ENCODE assay signal across 19 cellular contexts in genomic region chrY:17259497-17259896, GRCh38.
DNase-seq lines count a peak whose midpoint lies in the region; ATAC-seq and TF ChIP-seq lines count a peak whose summit lies in the region.
"Had no signal": no experiment of that assay in that cellular context is flagged by ENCODE, and none has a peak within 500 bp of the region (broad histone marks: within the 10 kb centered on the region; RNA-seq: fewer than 3 reads in every experiment).

No MANE protein-coding gene starts in this region.

- no peaks in the 10 kb centered on the region for H3K9me3 ChIP-seq in RWPE2 (ENCODE audit: severe bottlenecking)
- H3K9me3 ChIP-seq: A549; BE2C; BLaER1 treated with 17β-estradiol and CSF1 and Interleukin-3, amounts not matched to agents 10 nM and 100 nM had no signal

- peaks cover 9% of the 10 kb centered on the region for H3K4me1 ChIP-seq in RWPE2 (ENCODE audit: insufficient read depth, poor library complexity, severe bottlenecking)
- H3K4me1 ChIP-seq: A549; BE2C; BLaER1 treated with 17β-estradiol and CSF1 and Interleukin-3, amounts not matched to agents 10 nM and 100 nM had no signal

- H3K27me3 ChIP-seq in RWPE2 (ENCODE audit: insufficient read depth, poor library complexity, severe bottlenecking) = no peaks in the 10 kb centered on the region
- H3K27me3 ChIP-seq: BE2C; BLaER1 treated with 17β-estradiol and CSF1 and Interleukin-3, amounts not matched to agents 10 nM and 100 nM had no signal

- peak overlapping the region; percentile 11 for H3K27ac ChIP-seq in RWPE2 (ENCODE audit: poor library complexity, severe bottlenecking)
- peak overlapping the region; percentile 7 for H3K27ac ChIP-seq in epithelial cell of prostate
- H3K27ac ChIP-seq: A549; BLaER1 treated with 17β-estradiol and CSF1 and Interleukin-3, amounts not matched to agents 10 nM and 100 nM; GM23248 had no signal

- H3K36me3 ChIP-seq in RWPE2 (ENCODE audit: low read depth) = no peaks in the 10 kb centered on the region
- H3K36me3 ChIP-seq: BE2C; BLaER1 treated with 17β-estradiol and CSF1 and Interleukin-3, amounts not matched to agents 10 nM and 100 nM had no signal

- peak; percentile 93 for ATAC-seq in RWPE2 (ENCODE audit: low read depth)
- ATAC-seq: A549 had no signal

- no peak overlapping the region for H3K4me3 ChIP-seq in RWPE2 (ENCODE audit: severe bottlenecking)
- H3K4me3 ChIP-seq: A549; BLaER1 treated with 17β-estradiol and CSF1 and Interleukin-3, amounts not matched to agents 10 nM and 100 nM; GM23248 had no signal

- DNase-seq in RWPE2 (ENCODE audit: low spot score) = no peak
- DNase-seq in epithelial cell of prostate (ENCODE audit: low read depth, low spot score) = no peak
- DNase-seq in renal cortical epithelial cell (ENCODE audit: low read depth) = peak; percentile 33
- no peak for DNase-seq in hypothalamus (lab: John Stamatoyannopoulos, UW)
- no peak for DNase-seq in NCI-H1417 treated with DMSO at 0.1 percent for 48 hours (lab: John Stamatoyannopoulos, UW)
- DNase-seq in T-helper 2 cell = no peak
- DNase-seq: 8988T; ACHN; AML-193; BE2C; Calu3; CD4-positive, alpha-beta memory T cell; COR-L47; DND-41; GM23248; H7; HCEC 1CT had no signal

- no peak for TF ChIP-seq CTCF in RWPE2 (IDR thresholded peaks at IDR 0.05; ENCODE audit: poor library complexity, severe bottlenecking)
